In the genomic region with DNA sequence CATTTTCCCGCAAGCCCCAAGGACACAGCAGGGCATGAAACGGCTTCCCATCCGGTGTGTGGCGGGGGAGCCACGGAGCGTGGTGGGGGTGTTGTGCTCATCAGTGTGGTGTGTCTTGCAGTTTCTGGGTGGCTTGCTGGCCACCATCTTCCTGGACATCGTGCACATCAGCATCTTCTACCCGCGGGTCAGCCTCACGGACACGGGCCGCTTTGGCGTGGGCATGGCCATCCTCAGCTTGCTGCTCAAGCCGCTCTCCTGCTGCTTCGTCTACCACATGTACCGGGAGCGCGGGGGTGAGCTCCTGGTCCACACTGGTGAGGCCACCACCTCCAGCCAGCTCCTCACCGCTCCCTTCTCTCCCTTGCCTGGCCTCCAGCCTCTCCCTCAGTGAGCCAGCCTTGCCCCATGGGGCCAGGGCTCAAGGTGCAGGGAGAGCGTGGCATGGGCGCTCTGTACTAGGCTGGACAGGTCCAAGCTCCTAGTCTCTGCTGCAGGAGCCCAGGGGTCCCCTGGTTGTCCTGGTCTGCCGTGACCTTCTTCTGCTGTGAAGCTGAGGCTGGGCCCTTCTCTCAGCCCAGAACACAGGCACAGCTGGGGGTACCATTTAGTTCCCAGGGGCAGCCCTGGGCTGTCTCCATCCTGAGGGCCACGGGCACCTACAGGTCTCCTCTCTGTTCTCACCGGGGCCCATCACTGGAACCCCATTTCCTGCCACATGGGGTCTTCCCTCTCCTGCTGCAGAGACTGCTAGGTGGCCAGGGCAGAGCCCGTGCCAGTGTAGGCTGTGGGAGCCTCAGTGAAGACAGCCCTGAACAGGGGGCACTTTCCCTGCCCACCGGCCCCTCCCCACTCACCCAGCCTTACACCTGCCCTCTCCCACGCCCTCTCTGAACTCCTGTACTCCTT, we compare ENCODE assay signal across 14 cellular contexts. TPM values are rescaled to one million over a fixed set of nuclear protein-coding genes. Genes with fewer than 3 reads are reported as not detected.
A peak's percentile ranks its signal among the peaks of the same experiment; 100 is the strongest.
DNase-seq lines count a peak whose midpoint lies in the region; ATAC-seq and TF ChIP-seq lines count a peak whose summit lies in the region.
"Had no signal": no experiment of that assay in that cellular context is flagged by ENCODE, and none has a peak within 500 bp of the region (broad histone marks: within the 10 kb centered on the region; RNA-seq: fewer than 3 reads in every experiment).

No MANE protein-coding gene starts in this region.

- POLR2A ChIA-PET in activated CD4-positive, alpha-beta T cell treated with anti-CD3 and anti-CD28 coated beads, Interleukin-2, amount 10 ng/mL, durations not matched to agents 7 days and 5 days (lab: Charles Lee), result no interaction called here
- POLR2A ChIA-PET in activated CD4-positive, alpha-beta memory T cell treated with anti-CD3 and anti-CD28 coated beads, Interleukin-2, amount 10 ng/mL, durations not matched to agents 7 days and 5 days (lab: Charles Lee), result interaction anchor here (1.2 to 2.3 kb wide), 3 partner anchors 12 to 84 kb away, joined by 3 to 12 read pairs (median 4); partner anchors contain the start of genes AGTRAP and FBXO6

- peaks cover 89% of the 10 kb centered on the region for H3K36me3 ChIP-seq in neutrophil
- no peaks in the 10 kb centered on the region for H3K36me3 ChIP-seq in neural progenitor cell

- H3K27ac Mint-ChIP-seq in activated CD4-positive, alpha-beta T cell treated with anti-CD3 and anti-CD28 coated beads, Interleukin-2, amount 10 ng/mL, durations not matched to agents 7 days and 5 days, result peak overlapping the region; percentile 95
- H3K27ac Mint-ChIP-seq in activated CD4-positive, alpha-beta memory T cell treated with anti-CD3 and anti-CD28 coated beads, Interleukin-2, amount 10 ng/mL, durations not matched to agents 7 days and 5 days, result peak overlapping the region; percentile 74
- no peak overlapping the region for H3K27ac Mint-ChIP-seq in neural progenitor cell

- CTCF ChIA-PET in activated CD4-positive, alpha-beta T cell treated with anti-CD3 and anti-CD28 coated beads, Interleukin-2, amount 10 ng/mL, durations not matched to agents 7 days and 5 days (lab: Charles Lee), result interaction anchor here (0.6 to 1.8 kb wide), 2 partner anchors 100 to 473 kb away, joined by 3 to 5 read pairs; no protein-coding TSS in a partner anchor
- CTCF ChIA-PET in activated CD4-positive, alpha-beta memory T cell treated with anti-CD3 and anti-CD28 coated beads, Interleukin-2, amount 10 ng/mL, durations not matched to agents 7 days and 5 days (lab: Charles Lee), result interaction anchor here (0.9 to 2.4 kb wide), 7 partner anchors 29 to 105 kb away, joined by 3 to 15 read pairs (median 4); partner anchors contain the start of gene FBXO6

- no peak for DNase-seq in activated CD4-positive, alpha-beta T cell treated with anti-CD3 and anti-CD28 coated beads, Interleukin-2, amount 10 ng/mL, durations not matched to agents 7 days and 5 days
- no peak for DNase-seq in activated CD4-positive, alpha-beta T cell treated with anti-CD3 and anti-CD28 coated beads, Interleukin-2, amount 50 U/mL, for 48 hours
- no peak for DNase-seq in activated CD4-positive, alpha-beta memory T cell treated with anti-CD3 and anti-CD28 coated beads, Interleukin-2, amount 10 ng/mL, durations not matched to agents 7 days and 5 days
- no peak for DNase-seq in neural progenitor cell (ENCODE audit: low spot score)
- DNase-seq: NCI-H2227 treated with DMSO at 0.1 percent for 48 hours had no signal

- peaks cover 4% of the 10 kb centered on the region for H3F3A ChIP-seq in neural progenitor cell (ENCODE audit: low read depth)

- H3K9ac ChIP-seq in neural progenitor cell, result no peak overlapping the region

- H3K27ac ChIP-seq in neutrophil (peak overlapping the region; percentile 72), neural progenitor cell (no peak overlapping the region)
- H3K27ac ChIP-seq: psoas muscle, upper lobe of right lung had no signal

- peak overlapping the region; percentile 45 for H3K4me3 Mint-ChIP-seq in activated CD4-positive, alpha-beta T cell treated with anti-CD3 and anti-CD28 coated beads, Interleukin-2, amount 10 ng/mL, durations not matched to agents 7 days and 5 days
- no peak overlapping the region for H3K4me3 Mint-ChIP-seq in activated CD4-positive, alpha-beta memory T cell treated with anti-CD3 and anti-CD28 coated beads, Interleukin-2, amount 10 ng/mL, durations not matched to agents 7 days and 5 days
- no peak overlapping the region for H3K4me3 Mint-ChIP-seq in neural progenitor cell

- peaks cover 31% of the 10 kb centered on the region for H3K4me1 Mint-ChIP-seq in activated CD4-positive, alpha-beta T cell treated with anti-CD3 and anti-CD28 coated beads, Interleukin-2, amount 10 ng/mL, durations not matched to agents 7 days and 5 days
- peaks cover 42% of the 10 kb centered on the region for H3K4me1 Mint-ChIP-seq in activated CD4-positive, alpha-beta memory T cell treated with anti-CD3 and anti-CD28 coated beads, Interleukin-2, amount 10 ng/mL, durations not matched to agents 7 days and 5 days
- peaks cover 20% of the 10 kb centered on the region for H3K4me1 Mint-ChIP-seq in neural progenitor cell

- H2AFZ ChIP-seq in neural progenitor cell (replicated peaks), result no peak overlapping the region

- H3K4me2 ChIP-seq in neural progenitor cell, result no peak overlapping the region

- no peaks in the 10 kb centered on the region for H3K9me3 ChIP-seq in neutrophil
- H3K9me3 ChIP-seq in neural progenitor cell (ENCODE audit: low read depth), result no peaks in the 10 kb centered on the region
- H3K9me3 ChIP-seq: psoas muscle, upper lobe of right lung had no signal

- peaks cover 17% of the 10 kb centered on the region for H3K36me3 Mint-ChIP-seq in activated CD4-positive, alpha-beta T cell treated with anti-CD3 and anti-CD28 coated beads, Interleukin-2, amount 10 ng/mL, durations not matched to agents 7 days and 5 days (ENCODE audit: low read depth)
- H3K36me3 Mint-ChIP-seq in activated CD4-positive, alpha-beta memory T cell treated with anti-CD3 and anti-CD28 coated beads, Interleukin-2, amount 10 ng/mL, durations not matched to agents 7 days and 5 days (ENCODE audit: low read depth), result peaks cover 30% of the 10 kb centered on the region
- peaks cover 7% of the 10 kb centered on the region for H3K36me3 Mint-ChIP-seq in neural progenitor cell

- no peak for ATAC-seq in HG02759 (IDR thresholded peaks at IDR 0.05; ENCODE audit: unreplicated experiment)

- H3K4me3 ChIP-seq in neutrophil (ENCODE audit: low read depth in 1 of 2, low read length in 1 of 2) (peak overlapping the region in 1 of 2 experiments; percentile 36), neural progenitor cell (no peak overlapping the region)
- H3K4me3 ChIP-seq: psoas muscle, upper lobe of right lung had no signal

- H3K79me2 ChIP-seq in neural progenitor cell (ENCODE audit: low read depth), result no peaks in the 10 kb centered on the region

- TF ChIP-seq CTCF in neutrophil (IDR thresholded peaks at IDR 0.05), result no peak
- no peak for TF ChIP-seq CTCF in neural progenitor cell (IDR thresholded peaks at IDR 0.05)

- H4K20me1 ChIP-seq in neural progenitor cell (ENCODE audit: low read depth), result no peaks in the 10 kb centered on the region

- peaks cover 29 to 41% of the 10 kb centered on the region in 2 experiments for H3K4me1 ChIP-seq in neutrophil (ENCODE audit: control insufficient read depth in 1 of 2, insufficient read depth in 1 of 2, low read depth in 1 of 2, low read length in 1 of 2)
- peaks cover 14% of the 10 kb centered on the region for H3K4me1 ChIP-seq in neural progenitor cell
- H3K4me1 ChIP-seq: psoas muscle, upper lobe of right lung had no signal

- no peaks in the 10 kb centered on the region for H3K9me3 Mint-ChIP-seq in activated CD4-positive, alpha-beta T cell treated with anti-CD3 and anti-CD28 coated beads, Interleukin-2, amount 10 ng/mL, durations not matched to agents 7 days and 5 days
- no peaks in the 10 kb centered on the region for H3K9me3 Mint-ChIP-seq in activated CD4-positive, alpha-beta memory T cell treated with anti-CD3 and anti-CD28 coated beads, Interleukin-2, amount 10 ng/mL, durations not matched to agents 7 days and 5 days
- H3K9me3 Mint-ChIP-seq in neural progenitor cell, result no peaks in the 10 kb centered on the region

- H3K27me3 ChIP-seq in neutrophil (no peaks in the 10 kb centered on the region), neural progenitor cell (no peaks in the 10 kb centered on the region)
- H3K27me3 ChIP-seq: upper lobe of right lung had no signal

- no peaks in the 10 kb centered on the region for H3K27me3 Mint-ChIP-seq in activated CD4-positive, alpha-beta T cell treated with anti-CD3 and anti-CD28 coated beads, Interleukin-2, amount 10 ng/mL, durations not matched to agents 7 days and 5 days
- no peaks in the 10 kb centered on the region for H3K27me3 Mint-ChIP-seq in activated CD4-positive, alpha-beta memory T cell treated with anti-CD3 and anti-CD28 coated beads, Interleukin-2, amount 10 ng/mL, durations not matched to agents 7 days and 5 days
- H3K27me3 Mint-ChIP-seq in neural progenitor cell (ENCODE audit: insufficient read depth, low read depth), result no peaks in the 10 kb centered on the region

RNA-seq across cellular contexts. Expression of gene AGTRAP, which starts 12.6 kb away (rescaled TPM):
- 10 to 100 TPM; 41.3 to 42.7 TPM for total RNA-seq in activated CD4-positive, alpha-beta T cell treated with anti-CD3 and anti-CD28 coated beads, Interleukin-2, amount 10 ng/mL, durations not matched to agents 7 days and 5 days
- total RNA-seq in activated CD4-positive, alpha-beta memory T cell treated with anti-CD3 and anti-CD28 coated beads, Interleukin-2, amount 10 ng/mL, durations not matched to agents 7 days and 5 days, result 10 to 100 TPM; 52.7 to 57.3 TPM
- 12.4 and 67.7 TPM in 2 replicates for total RNA-seq in neural progenitor cell (ENCODE audit: low replicate concordance)

RNA-seq across cellular contexts. Expression of gene C1orf167, which starts 13.4 kb away (rescaled TPM):
- not detected for total RNA-seq in activated CD4-positive, alpha-beta T cell treated with anti-CD3 and anti-CD28 coated beads, Interleukin-2, amount 10 ng/mL, durations not matched to agents 7 days and 5 days
- total RNA-seq in activated CD4-positive, alpha-beta memory T cell treated with anti-CD3 and anti-CD28 coated beads, Interleukin-2, amount 10 ng/mL, durations not matched to agents 7 days and 5 days, result under 1 TPM in 1 of 2 experiments, not detected in 1; 0.25 TPM
- total RNA-seq in neural progenitor cell (ENCODE audit: low replicate concordance), result 0.22 TPM in 1 of 2 replicates, not detected in the other
- total RNA-seq: A172, Calu3, glomerular endothelial cell, kidney epithelial cell, mononuclear cell had no signal

RNA-seq across cellular contexts. Expression of gene DRAXIN, which starts 57.0 kb away (rescaled TPM):
- total RNA-seq in activated CD4-positive, alpha-beta T cell treated with anti-CD3 and anti-CD28 coated beads, Interleukin-2, amount 10 ng/mL, durations not matched to agents 7 days and 5 days, result under 1 TPM; 0.54 to 0.62 TPM
- total RNA-seq in activated CD4-positive, alpha-beta memory T cell treated with anti-CD3 and anti-CD28 coated beads, Interleukin-2, amount 10 ng/mL, durations not matched to agents 7 days and 5 days, result under 1 TPM; 0.60 TPM
- total RNA-seq in neural progenitor cell (ENCODE audit: low replicate concordance), result 27.1 and 31.3 TPM in 2 replicates
- total RNA-seq: Calu3 had no signal

RNA-seq across cellular contexts. Expression of gene MTHFR, which starts 57.2 kb away (rescaled TPM):
- total RNA-seq in activated CD4-positive, alpha-beta T cell treated with anti-CD3 and anti-CD28 coated beads, Interleukin-2, amount 10 ng/mL, durations not matched to agents 7 days and 5 days, result 10 to 100 TPM; 23.8 to 29.0 TPM
- 10 to 100 TPM; 29.4 to 32.2 TPM for total RNA-seq in activated CD4-positive, alpha-beta memory T cell treated with anti-CD3 and anti-CD28 coated beads, Interleukin-2, amount 10 ng/mL, durations not matched to agents 7 days and 5 days
- 7.0 and 14.3 TPM in 2 replicates for total RNA-seq in neural progenitor cell (ENCODE audit: low replicate concordance)

RNA-seq across cellular contexts. Expression of gene CLCN6, which starts 57.4 kb away (rescaled TPM):
- total RNA-seq in activated CD4-positive, alpha-beta T cell treated with anti-CD3 and anti-CD28 coated beads, Interleukin-2, amount 10 ng/mL, durations not matched to agents 7 days and 5 days, result 10 to 100 TPM; 13.2 to 15.7 TPM
- total RNA-seq in activated CD4-positive, alpha-beta memory T cell treated with anti-CD3 and anti-CD28 coated beads, Interleukin-2, amount 10 ng/mL, durations not matched to agents 7 days and 5 days, result 10 to 100 TPM; 18.8 to 19.5 TPM
- total RNA-seq in neural progenitor cell (ENCODE audit: low replicate concordance), result 10.3 and 15.6 TPM in 2 replicates

Comparison
In these comparisons a context has a peak if more than half of its experiments do, and no peak if none do; other contexts are left out.
1. RNA of gene DRAXIN, which starts 57.0 kb away (total RNA-seq): 27.1 to 31.3 TPM in neural progenitor cell; 0.54 to 0.62 TPM in activated CD4-positive, alpha-beta T cell treated with anti-CD3 and anti-CD28 coated beads, Interleukin-2, amount 10 ng/mL, durations not matched to agents 7 days and 5 days and 0.60 TPM in activated CD4-positive, alpha-beta memory T cell treated with anti-CD3 and anti-CD28 coated beads, Interleukin-2, amount 10 ng/mL, durations not matched to agents 7 days and 5 days; every median in the first group is over 10 times any median in the second.